In genomic region chr3:143348486-143349327, GRCh38 we compare ENCODE assay signal across 13 cellular contexts.
A peak's percentile ranks its signal among the peaks of the same experiment; 100 is the strongest.
DNase-seq lines count a peak whose midpoint lies in the region; ATAC-seq and TF ChIP-seq lines count a peak whose summit lies in the region.
"Had no signal": no experiment of that assay in that cellular context is flagged by ENCODE, and none has a peak within 500 bp of the region (broad histone marks: within the 10 kb centered on the region; RNA-seq: fewer than 3 reads in every experiment).

No MANE protein-coding gene starts in this region.

- H3K4me1 ChIP-seq in osteoblast (ENCODE audit: insufficient read depth, low read length): no peaks in the 10 kb centered on the region
- H3K4me1 ChIP-seq: vagina had no signal

- no peaks in the 10 kb centered on the region for H3K27me3 Mint-ChIP-seq in activated CD4-positive, alpha-beta T cell treated with anti-CD3 and anti-CD28 coated beads, Interleukin-2, amount 10 ng/mL, durations not matched to agents 7 days and 5 days
- no peaks in the 10 kb centered on the region for H3K27me3 Mint-ChIP-seq in activated B cell treated with CpG ODN at 0.5 μM for 24 hours

- no peaks in the 10 kb centered on the region for H3K27me3 ChIP-seq in osteoblast (ENCODE audit: insufficient read depth, low read length)
- H3K27me3 ChIP-seq: ovary, vagina had no signal

- no peaks in the 10 kb centered on the region for H3K9me3 ChIP-seq in osteoblast (ENCODE audit: low read depth, low read length)
- H3K9me3 ChIP-seq: ovary, vagina had no signal

- no peaks in the 10 kb centered on the region for H3K79me2 ChIP-seq in osteoblast (ENCODE audit: insufficient read depth, low read length)

- no peaks in the 10 kb centered on the region for H4K20me1 ChIP-seq in osteoblast (ENCODE audit: insufficient read depth, low read length)

- peaks cover 7% of the 10 kb centered on the region for H3K9me3 Mint-ChIP-seq in activated CD4-positive, alpha-beta T cell treated with anti-CD3 and anti-CD28 coated beads, Interleukin-2, amount 10 ng/mL, durations not matched to agents 7 days and 5 days
- no peaks in the 10 kb centered on the region for H3K9me3 Mint-ChIP-seq in activated B cell treated with CpG ODN at 0.5 μM for 24 hours

- peaks cover 36% of the 10 kb centered on the region for H3K4me1 Mint-ChIP-seq in activated CD4-positive, alpha-beta T cell treated with anti-CD3 and anti-CD28 coated beads, Interleukin-2, amount 10 ng/mL, durations not matched to agents 7 days and 5 days
- peaks cover 55% of the 10 kb centered on the region for H3K4me1 Mint-ChIP-seq in activated B cell treated with CpG ODN at 0.5 μM for 24 hours

- TF ChIP-seq CTCF in activated B cell treated with CpG ODN at 0.5 μM for 24 hours (IDR thresholded peaks at IDR 0.05) (no peak), osteoblast (IDR thresholded peaks at IDR 0.05; ENCODE audit: extremely low read depth, low read depth, low read length) (peak; percentile 23)

- no peak overlapping the region for H2AFZ ChIP-seq in osteoblast (ENCODE audit: low read length)

- intact Hi-C loops in activated B cell treated with CpG ODN at 0.5 μM for 24 hours (cut with micrococcal nuclease): loop anchor here (5.0 kb wide), 1 partner anchor 324 kb away; no protein-coding TSS in a partner anchor

- H3K4me3 Mint-ChIP-seq in activated CD4-positive, alpha-beta T cell treated with anti-CD3 and anti-CD28 coated beads, Interleukin-2, amount 10 ng/mL, durations not matched to agents 7 days and 5 days: no peak overlapping the region
- peak overlapping the region; percentile 16 for H3K4me3 Mint-ChIP-seq in activated B cell treated with CpG ODN at 0.5 μM for 24 hours

- H3K36me3 ChIP-seq in osteoblast (ENCODE audit: insufficient read depth, low read length): no peaks in the 10 kb centered on the region
- H3K36me3 ChIP-seq: ovary, vagina had no signal

- peaks cover 3% of the 10 kb centered on the region for H3K36me3 Mint-ChIP-seq in activated CD4-positive, alpha-beta T cell treated with anti-CD3 and anti-CD28 coated beads, Interleukin-2, amount 10 ng/mL, durations not matched to agents 7 days and 5 days (ENCODE audit: low read depth)
- no peaks in the 10 kb centered on the region for H3K36me3 Mint-ChIP-seq in activated B cell treated with CpG ODN at 0.5 μM for 24 hours (ENCODE audit: low read depth)

- POLR2A ChIA-PET in activated CD4-positive, alpha-beta T cell treated with anti-CD3 and anti-CD28 coated beads, Interleukin-2, amount 10 ng/mL, durations not matched to agents 7 days and 5 days (lab: Charles Lee): no interaction called here
- POLR2A ChIA-PET in activated B cell treated with CpG ODN at 0.5 μM for 24 hours (lab: Charles Lee): interaction anchor here (0.7 kb wide), 1 partner anchor 326 kb away, joined by 4 read pairs; no protein-coding TSS in a partner anchor

- no peak overlapping the region for H3K27ac ChIP-seq in osteoblast (ENCODE audit: low read depth, low read length)
- H3K27ac ChIP-seq: ovary, vagina had no signal

- DNase-seq in activated CD4-positive, alpha-beta T cell treated with anti-CD3 and anti-CD28 coated beads, Interleukin-2, amount 10 ng/mL, durations not matched to agents 7 days and 5 days: peak; percentile 9
- no peak for DNase-seq in activated CD4-positive, alpha-beta T cell treated with anti-CD3 and anti-CD28 coated beads for 48 hours
- DNase-seq in activated B cell treated with CpG ODN at 0.5 μM for 24 hours (no peak), osteoblast (ENCODE audit: insufficient read length, low spot score, missing footprints) (no peak), occipital lobe (lab: John Stamatoyannopoulos, UW) (no peak)
- DNase-seq in activated CD4-positive, CD25-positive, alpha-beta regulatory T cell treated with anti-CD3 and anti-CD28 coated beads, Interleukin-2, amount 50 U/mL, for 72 hours: no peak
- DNase-seq: GOT3, NCI-H2171, ovary had no signal

- 0 out of 2 replicates have a peak, but pooled peaks have one; percentile 14 for TF ChIP-seq RAD21 in Ishikawa (IDR thresholded peaks at IDR 0.05; ENCODE audit: low read depth)

- ATAC-seq in activated B cell treated with CpG ODN at 0.5 μM for 24 hours (ENCODE audit: low read depth): no peak
- no peak for ATAC-seq in HG03469 (IDR thresholded peaks at IDR 0.05; ENCODE audit: unreplicated experiment)

- no peak for TF ChIP-seq EP300 in Ishikawa (IDR thresholded peaks at IDR 0.05; ENCODE audit: borderline replicate concordance)

- no peak overlapping the region for H3K4me3 ChIP-seq in osteoblast (ENCODE audit: insufficient read depth, low read length)
- H3K4me3 ChIP-seq: ovary, vagina had no signal

- CTCF ChIA-PET in activated CD4-positive, alpha-beta T cell treated with anti-CD3 and anti-CD28 coated beads, Interleukin-2, amount 10 ng/mL, durations not matched to agents 7 days and 5 days (lab: Charles Lee): interaction anchor here (0.7 to 2.3 kb wide), 5 partner anchors 8 to 242 kb away, joined by 3 to 7 read pairs (median 3); no protein-coding TSS in a partner anchor
- CTCF ChIA-PET in activated B cell treated with CpG ODN at 0.5 μM for 24 hours (lab: Charles Lee): interaction anchor here (1.0 to 1.8 kb wide), 3 partner anchors 12 to 325 kb away, joined by 3 to 6 read pairs (median 4); no protein-coding TSS in a partner anchor

- no peak overlapping the region for H3K4me2 ChIP-seq in osteoblast (ENCODE audit: insufficient read depth, low read length)

- H3K27ac Mint-ChIP-seq in activated CD4-positive, alpha-beta T cell treated with anti-CD3 and anti-CD28 coated beads, Interleukin-2, amount 10 ng/mL, durations not matched to agents 7 days and 5 days: peak overlapping the region; percentile 57
- no peak overlapping the region for H3K27ac Mint-ChIP-seq in activated B cell treated with CpG ODN at 0.5 μM for 24 hours
- H3K27ac Mint-ChIP-seq: activated T-helper 2 cell treated with anti-CD3 and anti-CD28 coated beads, Interferon-gamma antibody, Interleukin-2, Interleukin-4, amounts not matched to agents 10 μg/mL and 5 μg/mL and 100 μg/mL, durations not matched to agents 14 hours and 24 hours and 36 hours had no signal

TF ChIP-seq in Ishikawa, 13 proteins besides CTCF, POLR2A, EP300 and RAD21:
- TF ChIP-seq MAX (IDR thresholded peaks at IDR 0.05) (no peak), NFIC (IDR thresholded peaks at IDR 0.05) (no peak), CREB1 (IDR thresholded peaks at IDR 0.05; ENCODE audit: low read depth) (no peak), TCF12 (IDR thresholded peaks at IDR 0.05; ENCODE audit: low read depth) (no peak), USF1 (IDR thresholded peaks at IDR 0.05) (no peak), TAF1 (IDR thresholded peaks at IDR 0.05; ENCODE audit: low read depth) (no peak), REST (IDR thresholded peaks at IDR 0.05; ENCODE audit: low read depth) (no peak), CEBPB (IDR thresholded peaks at IDR 0.05) (no peak), YY1 (IDR thresholded peaks at IDR 0.05; ENCODE audit: low read depth) (no peak), TEAD4 (IDR thresholded peaks at IDR 0.05) (no peak)
